Comparison of ENCODE assay signal across 27 cellular contexts in the genomic region with DNA sequence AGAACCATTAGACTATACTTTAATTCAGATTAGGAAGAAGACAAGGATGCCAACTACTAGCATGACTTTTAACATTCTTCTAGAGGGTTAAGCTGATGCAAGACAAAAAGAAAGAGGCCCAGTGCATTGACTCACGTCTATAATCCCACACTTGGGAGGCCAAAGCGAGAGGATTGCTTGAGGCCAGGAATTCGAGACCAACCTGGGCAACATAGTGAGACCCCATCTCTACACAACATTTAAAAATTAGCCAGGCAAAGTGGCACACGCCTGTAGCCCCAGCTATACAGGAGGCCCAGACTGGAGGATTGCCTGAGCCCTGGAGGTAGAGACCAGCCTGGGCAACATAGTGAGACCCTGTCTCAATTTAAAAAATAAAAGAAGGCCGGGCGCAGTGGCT.
"Had no signal": no experiment of that assay in that cellular context is flagged by ENCODE, and none has a peak within 500 bp of the region (broad histone marks: within the 10 kb centered on the region; RNA-seq: fewer than 3 reads in every experiment).

No MANE protein-coding gene starts in this region.

- H3K9me3 Mint-ChIP-seq: dendritic cell treated with granulocyte-macrophage colony-stimulating factor and Interleukin-4, amounts not matched to agents 40 ng/mL and 50 ng/mL, for 4 days; effector memory CD8-positive, alpha-beta T cell had no signal

- H3K27me3 ChIP-seq: colonic mucosa, esophagus muscularis mucosa, esophagus squamous epithelium, foreskin keratinocyte, gastrocnemius medialis, gastroesophageal sphincter, heart left ventricle, hepatocyte had no signal

- H3K4me1 ChIP-seq: colonic mucosa, esophagus muscularis mucosa, esophagus squamous epithelium, foreskin keratinocyte, gastrocnemius medialis, gastroesophageal sphincter, heart left ventricle, heart right ventricle had no signal

- H3K9me3 ChIP-seq: colonic mucosa, esophagus muscularis mucosa, esophagus squamous epithelium, gastrocnemius medialis, gastroesophageal sphincter, heart left ventricle, heart right ventricle had no signal

- H3K4me3 Mint-ChIP-seq: dendritic cell treated with granulocyte-macrophage colony-stimulating factor and Interleukin-4, amounts not matched to agents 40 ng/mL and 50 ng/mL, for 4 days; effector memory CD8-positive, alpha-beta T cell; endodermal cell had no signal

- H3K27ac Mint-ChIP-seq: dendritic cell treated with granulocyte-macrophage colony-stimulating factor and Interleukin-4, amounts not matched to agents 40 ng/mL and 50 ng/mL, for 4 days; effector memory CD8-positive, alpha-beta T cell; endodermal cell had no signal

- H3K4me2 ChIP-seq: hepatocyte had no signal

- FAIRE-seq: frontal cortex had no signal

- H3K27me3 Mint-ChIP-seq: dendritic cell treated with granulocyte-macrophage colony-stimulating factor and Interleukin-4, amounts not matched to agents 40 ng/mL and 50 ng/mL, for 4 days; effector memory CD8-positive, alpha-beta T cell had no signal

- H3K4me1 Mint-ChIP-seq: endodermal cell had no signal

- H3K79me2 ChIP-seq: hepatocyte had no signal

- DNase-seq: colonic mucosa; cortex of kidney; dermis blood vessel endothelial cell; dorsolateral prefrontal cortex; effector CD4-positive, alpha-beta T cell; effector CD8-positive, alpha-beta T cell; effector memory CD4-positive, alpha-beta T cell; effector memory CD8-positive, alpha-beta T cell; endodermal cell; erythroblast; esophagus squamous epithelium; foreskin fibroblast; foreskin keratinocyte; foreskin melanocyte; gastrocnemius medialis; glutamatergic neuron; head of caudate nucleus; heart left ventricle; heart right ventricle had no signal

- H3K36me3 ChIP-seq: colonic mucosa had no signal

- H3K4me3 ChIP-seq: colonic mucosa, coronary artery, dorsolateral prefrontal cortex, esophagus muscularis mucosa, esophagus squamous epithelium, gastrocnemius medialis, gastroesophageal sphincter, heart left ventricle, heart right ventricle, hepatocyte had no signal

- H3K27ac ChIP-seq: colonic mucosa, coronary artery, dorsolateral prefrontal cortex, epithelial cell of prostate, esophagus muscularis mucosa, esophagus squamous epithelium, foreskin keratinocyte, gastrocnemius medialis, gastroesophageal sphincter, heart left ventricle, heart right ventricle, hepatocyte had no signal

- H2AFZ ChIP-seq: hepatocyte had no signal

- ATAC-seq: effector memory CD8-positive, alpha-beta T cell; esophagus mucosa; foreskin keratinocyte; gastrocnemius medialis; gastroesophageal sphincter; heart left ventricle; heart right ventricle had no signal
